ENCODE assay signal across 1 cellular context in the genomic region with DNA sequence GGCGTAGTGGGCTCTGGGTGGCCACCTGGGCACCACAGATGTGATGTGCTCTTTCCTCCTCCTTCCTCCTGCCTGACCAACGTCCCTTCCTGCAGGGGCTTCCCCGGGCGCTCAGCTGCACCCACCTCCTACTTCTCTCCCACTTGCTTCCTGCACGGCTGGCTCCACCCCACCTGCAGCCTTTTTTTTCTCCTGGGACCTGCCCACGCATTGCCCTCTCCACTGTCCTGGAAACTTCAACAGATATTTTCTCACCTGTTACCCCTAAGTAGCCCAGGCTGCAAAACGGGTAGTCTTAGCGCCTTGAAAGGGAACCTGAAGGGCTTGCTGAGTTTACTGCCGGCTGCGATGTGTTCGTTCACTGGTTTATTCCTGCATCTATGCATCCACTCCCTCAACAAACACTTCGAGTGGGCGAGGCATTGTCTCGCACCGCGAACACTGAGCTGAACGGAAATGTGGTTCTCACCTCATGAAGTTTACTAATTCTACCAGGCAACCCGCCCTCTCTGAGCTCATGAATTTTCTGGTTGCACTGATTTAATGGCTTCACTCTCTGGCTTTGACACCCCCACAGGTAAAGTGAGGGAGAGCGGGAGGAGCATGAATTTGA.
A peak's percentile ranks its signal among the peaks of the same experiment; 100 is the strongest.
TF ChIP-seq lines count a peak whose summit lies in the region.

No MANE protein-coding gene starts in this region.

TF ChIP-seq in GM12878, 131 proteins besides CTCF, POLR2A, EP300 and RAD21 (continued from another document and continues in another):
- TF ChIP-seq MLLT1 (IDR thresholded peaks at IDR 0.05) (no peak), MTA2 (IDR thresholded peaks at IDR 0.05; ENCODE audit: low read depth) (peak; percentile 33; the same call in 1 of the 2 replicates), LARP7 (IDR thresholded peaks at IDR 0.05) (no peak), HDGF (IDR thresholded peaks at IDR 0.05) (no peak), EED (IDR thresholded peaks at IDR 0.05; ENCODE audit: low read depth) (no peak), MYC (IDR thresholded peaks at IDR 0.05; ENCODE audit: insufficient read depth, insufficient read length, insufficient replicate concordance, low read length, severe bottlenecking) (no peak), ZZZ3 (IDR thresholded peaks at IDR 0.05; ENCODE audit: control insufficient read depth, insufficient read length, low read depth) (no peak), FOXM1 (IDR thresholded peaks at IDR 0.05; ENCODE audit: low read depth, low read length) (no peak), IKZF1 (conservative IDR thresholded peaks at IDR 0.05) (peak; percentile 46; the same call in 1 of the 2 replicates), JUNB (IDR thresholded peaks at IDR 0.05) (no peak), PML (IDR thresholded peaks at IDR 0.05; ENCODE audit: low read length) (no peak), SUPT20H (IDR thresholded peaks at IDR 0.05; ENCODE audit: borderline replicate concordance, control insufficient read depth, low read depth, low read length) (no peak), NR2F1 (conservative IDR thresholded peaks at IDR 0.05) (no peak), EGR1 (IDR thresholded peaks at IDR 0.05; ENCODE audit: borderline replicate concordance in 1 of 2, low read depth in 2 of 2, low read length in 2 of 2) (0 out of 3 replicates have a peak, but pooled peaks of 1 of the 2 experiments have one; percentile 32), CHD1 (IDR thresholded peaks at IDR 0.05; ENCODE audit: low read depth, low read length) (no peak), TBL1XR1 (IDR thresholded peaks at IDR 0.05; ENCODE audit: low read depth, low read length) (no peak), REST (IDR thresholded peaks at IDR 0.05; ENCODE audit: low read depth, low read length) (no peak), KLF5 (IDR thresholded peaks at IDR 0.05; ENCODE audit: partially characterized antibody) (no peak), CUX1 (IDR thresholded peaks at IDR 0.05; ENCODE audit: insufficient replicate concordance, low read depth, low read length) (no peak), HDAC6 (IDR thresholded peaks at IDR 0.05; ENCODE audit: unreplicated experiment) (no peak), MEF2B (IDR thresholded peaks at IDR 0.05; ENCODE audit: partially characterized antibody, poor library complexity, severe bottlenecking) (peak; percentile 47), FOXK2 (IDR thresholded peaks at IDR 0.05) (no peak), RUNX3 (IDR thresholded peaks at IDR 0.05; ENCODE audit: low read length) (peak; percentile 49), ATF7 (IDR thresholded peaks at IDR 0.05; ENCODE audit: low read depth) (0 out of 2 replicates have a peak, but pooled peaks have one; percentile 19), BCLAF1 (IDR thresholded peaks at IDR 0.05) (no peak), POLR2AphosphoS2 (IDR thresholded peaks at IDR 0.05; ENCODE audit: low read depth, low read length) (no peak), SMAD5 (IDR thresholded peaks at IDR 0.05; ENCODE audit: low read depth) (no peak), SKIL (IDR thresholded peaks at IDR 0.05; ENCODE audit: low read depth, poor library complexity, severe bottlenecking) (no peak)
- TF ChIP-seq, protein P1, sequence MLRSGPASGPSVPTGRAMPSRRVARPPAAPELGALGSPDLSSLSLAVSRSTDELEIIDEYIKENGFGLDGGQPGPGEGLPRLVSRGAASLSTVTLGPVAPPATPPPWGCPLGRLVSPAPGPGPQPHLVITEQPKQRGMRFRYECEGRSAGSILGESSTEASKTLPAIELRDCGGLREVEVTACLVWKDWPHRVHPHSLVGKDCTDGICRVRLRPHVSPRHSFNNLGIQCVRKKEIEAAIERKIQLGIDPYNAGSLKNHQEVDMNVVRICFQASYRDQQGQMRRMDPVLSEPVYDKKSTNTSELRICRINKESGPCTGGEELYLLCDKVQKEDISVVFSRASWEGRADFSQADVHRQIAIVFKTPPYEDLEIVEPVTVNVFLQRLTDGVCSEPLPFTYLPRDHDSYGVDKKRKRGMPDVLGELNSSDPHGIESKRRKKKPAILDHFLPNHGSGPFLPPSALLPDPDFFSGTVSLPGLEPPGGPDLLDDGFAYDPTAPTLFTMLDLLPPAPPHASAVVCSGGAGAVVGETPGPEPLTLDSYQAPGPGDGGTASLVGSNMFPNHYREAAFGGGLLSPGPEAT (IDR thresholded peaks at IDR 0.05; ENCODE audit: low read depth), result no peak
- TF ChIP-seq, protein P2, sequence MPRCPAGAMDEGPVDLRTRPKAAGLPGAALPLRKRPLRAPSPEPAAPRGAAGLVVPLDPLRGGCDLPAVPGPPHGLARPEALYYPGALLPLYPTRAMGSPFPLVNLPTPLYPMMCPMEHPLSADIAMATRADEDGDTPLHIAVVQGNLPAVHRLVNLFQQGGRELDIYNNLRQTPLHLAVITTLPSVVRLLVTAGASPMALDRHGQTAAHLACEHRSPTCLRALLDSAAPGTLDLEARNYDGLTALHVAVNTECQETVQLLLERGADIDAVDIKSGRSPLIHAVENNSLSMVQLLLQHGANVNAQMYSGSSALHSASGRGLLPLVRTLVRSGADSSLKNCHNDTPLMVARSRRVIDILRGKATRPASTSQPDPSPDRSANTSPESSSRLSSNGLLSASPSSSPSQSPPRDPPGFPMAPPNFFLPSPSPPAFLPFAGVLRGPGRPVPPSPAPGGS (IDR thresholded peaks at IDR 0.05; ENCODE audit: borderline replicate concordance, insufficient read depth, low read depth, low read length, poor library complexity, severe bottlenecking), result no peak
- TF ChIP-seq, protein P3, sequence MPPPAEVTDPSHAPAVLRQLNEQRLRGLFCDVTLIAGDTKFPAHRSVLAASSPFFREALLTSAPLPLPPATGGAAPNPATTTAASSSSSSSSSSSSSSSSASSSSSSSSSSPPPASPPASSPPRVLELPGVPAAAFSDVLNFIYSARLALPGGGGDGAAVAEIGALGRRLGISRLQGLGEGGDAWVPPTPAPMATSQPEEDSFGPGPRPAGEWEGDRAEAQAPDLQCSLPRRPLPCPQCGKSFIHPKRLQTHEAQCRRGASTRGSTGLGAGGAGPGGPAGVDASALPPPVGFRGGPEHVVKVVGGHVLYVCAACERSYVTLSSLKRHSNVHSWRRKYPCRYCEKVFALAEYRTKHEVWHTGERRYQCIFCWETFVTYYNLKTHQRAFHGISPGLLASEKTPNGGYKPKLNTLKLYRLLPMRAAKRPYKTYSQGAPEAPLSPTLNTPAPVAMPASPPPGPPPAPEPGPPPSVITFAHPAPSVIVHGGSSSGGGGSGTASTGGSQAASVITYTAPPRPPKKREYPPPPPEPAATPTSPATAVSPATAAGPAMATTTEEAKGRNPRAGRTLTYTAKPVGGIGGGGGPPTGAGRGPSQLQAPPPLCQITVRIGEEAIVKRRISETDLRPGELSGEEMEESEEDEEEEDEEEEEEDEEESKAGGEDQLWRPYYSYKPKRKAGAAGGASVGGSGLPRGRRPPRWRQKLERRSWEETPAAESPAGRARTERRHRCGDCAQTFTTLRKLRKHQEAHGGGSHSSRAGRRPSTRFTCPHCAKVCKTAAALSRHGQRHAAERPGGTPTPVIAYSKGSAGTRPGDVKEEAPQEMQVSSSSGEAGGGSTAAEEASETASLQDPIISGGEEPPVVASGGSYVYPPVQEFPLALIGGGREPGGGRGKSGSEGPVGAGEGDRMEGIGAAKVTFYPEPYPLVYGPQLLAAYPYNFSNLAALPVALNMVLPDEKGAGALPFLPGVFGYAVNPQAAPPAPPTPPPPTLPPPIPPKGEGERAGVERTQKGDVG (CRISPR knock-in tag; IDR thresholded peaks at IDR 0.05), result no peak
